ENCODE assay signal across 14 cellular contexts in the genomic region with DNA sequence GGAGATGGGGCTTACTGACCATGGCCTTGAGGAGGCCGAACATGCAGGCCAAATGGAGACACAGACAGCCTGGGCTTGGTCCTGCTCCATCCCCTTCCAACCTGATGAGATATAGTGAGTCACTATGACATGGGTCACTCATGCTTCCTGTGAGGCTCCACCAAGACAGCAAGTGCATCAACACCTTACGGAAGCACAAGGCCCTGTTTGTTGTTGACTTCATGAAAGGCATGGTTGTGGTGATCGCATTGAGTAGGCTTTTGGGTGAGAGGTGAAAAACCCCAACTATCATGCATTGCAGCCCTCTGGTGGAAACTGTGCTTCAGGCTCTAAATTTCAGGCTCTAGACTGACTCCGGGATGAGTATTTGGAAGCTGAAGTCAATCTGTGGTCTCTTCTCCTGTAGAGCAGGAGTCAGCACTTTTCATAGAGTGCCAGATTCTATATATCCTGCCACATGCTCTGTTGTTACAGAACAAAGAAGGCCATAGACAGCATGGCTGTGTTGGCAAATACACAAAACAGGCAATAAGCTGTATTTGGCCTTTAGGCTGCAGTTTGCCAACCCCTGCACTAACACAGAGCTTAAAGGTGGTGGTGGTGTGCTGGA. TPM values are rescaled to one million over a fixed set of nuclear protein-coding genes. Genes with fewer than 3 reads are reported as not detected.
DNase-seq lines count a peak whose midpoint lies in the region; ATAC-seq, FAIRE-seq and TF ChIP-seq lines count a peak whose summit lies in the region.
"Had no signal": no experiment of that assay in that cellular context is flagged by ENCODE, and none has a peak within 500 bp of the region (broad histone marks: within the 10 kb centered on the region; RNA-seq: fewer than 3 reads in every experiment).

No MANE protein-coding gene starts in this region.

- H3K27me3 ChIP-seq in bronchial epithelial cell (ENCODE audit: control insufficient read depth, insufficient read depth, low read length) (no peaks in the 10 kb centered on the region), transverse colon (no peaks in the 10 kb centered on the region)
- H3K27me3 ChIP-seq: BE2C had no signal

- no peak for DNase-seq in activated naive CD8-positive, alpha-beta T cell treated with anti-CD3 and anti-CD28 coated beads, Interleukin-2, amount 10 ng/mL, durations not matched to agents 7 days and 5 days
- DNase-seq in activated naive CD8-positive, alpha-beta T cell treated with anti-CD3 and anti-CD28 coated beads for 36 hours: no peak
- DNase-seq in NCI-H226: peak; percentile 18
- DNase-seq in bronchial epithelial cell (ENCODE audit: low read depth): peak; percentile 90
- DNase-seq in stimulated activated naive CD8-positive, alpha-beta T cell treated with anti-CD3 and anti-CD28 coated beads, Interleukin-15, Interleukin-2, amounts not matched to agents 100 U/mL and 50 U/mL, for 24 hours: no peak
- no peak for DNase-seq in transverse colon
- DNase-seq in activated CD4-positive, CD25-positive, alpha-beta regulatory T cell treated with anti-CD3 and anti-CD28 coated beads, Interleukin-2, amount 50 U/mL, for 72 hours: no peak
- DNase-seq in cardiac septum (ENCODE audit: low spot score): no peak
- DNase-seq: BE2C; erythroblast; KBM-7; stimulated activated naive B cell treated with anti-CD40 and anti-IgM and Interleukin-4, amounts not matched to agents 10 μg/mL and 1 μg/mL and 100 μg/mL, for 72 hours had no signal

- POLR2A ChIA-PET in activated naive CD8-positive, alpha-beta T cell treated with anti-CD3 and anti-CD28 coated beads, Interleukin-2, amount 10 ng/mL, durations not matched to agents 7 days and 5 days (lab: Charles Lee): no interaction called here

- TF ChIP-seq EP300 in transverse colon (IDR thresholded peaks at IDR 0.05; ENCODE audit: low read depth): no peak

- TF ChIP-seq CTCF in bronchial epithelial cell (IDR thresholded peaks at IDR 0.05; ENCODE audit: insufficient read depth, low read length, severe bottlenecking): no peak
- no peak for TF ChIP-seq CTCF in transverse colon (IDR thresholded peaks at IDR 0.05)

- H3K27ac ChIP-seq in transverse colon: no peak overlapping the region

- ATAC-seq in activated naive CD8-positive, alpha-beta T cell treated with anti-CD3 and anti-CD28 coated beads, Interleukin-2, amount 10 ng/mL, durations not matched to agents 7 days and 5 days (ENCODE audit: low read depth): peak; percentile 32
- ATAC-seq in stimulated activated naive CD8-positive, alpha-beta T cell treated with anti-CD3 and anti-CD28 coated beads, Interleukin-15, Interleukin-2, amounts not matched to agents 100 U/mL and 50 U/mL, for 24 hours: peak; percentile 41
- ATAC-seq: stimulated activated naive B cell treated with anti-CD40 and anti-IgM and Interleukin-4, amounts not matched to agents 10 μg/mL and 1 μg/mL and 100 μg/mL, for 72 hours had no signal

- no peaks in the 10 kb centered on the region for H3K9me3 Mint-ChIP-seq in activated naive CD8-positive, alpha-beta T cell treated with anti-CD3 and anti-CD28 coated beads, Interleukin-2, amount 10 ng/mL, durations not matched to agents 7 days and 5 days
- H3K9me3 Mint-ChIP-seq in activated naive CD8-positive, alpha-beta T cell treated with anti-CD3 and anti-CD28 coated beads for 36 hours: no peaks in the 10 kb centered on the region

- no peaks in the 10 kb centered on the region for H3K36me3 Mint-ChIP-seq in activated naive CD8-positive, alpha-beta T cell treated with anti-CD3 and anti-CD28 coated beads, Interleukin-2, amount 10 ng/mL, durations not matched to agents 7 days and 5 days
- H3K36me3 Mint-ChIP-seq in activated naive CD8-positive, alpha-beta T cell treated with anti-CD3 and anti-CD28 coated beads for 36 hours: no peaks in the 10 kb centered on the region
- H3K36me3 Mint-ChIP-seq: brain; stimulated activated naive B cell treated with anti-CD40 and anti-IgM and Interleukin-4, amounts not matched to agents 10 μg/mL and 1 μg/mL and 100 μg/mL, for 72 hours had no signal

- WGBS in transverse colon (ENCODE audit: low coverage in 1 of 2), 2 donors: 50 to 60% methylated on average over 1 to 4 of the region's 4 CpGs

- no peak overlapping the region for H3K4me3 Mint-ChIP-seq in activated naive CD8-positive, alpha-beta T cell treated with anti-CD3 and anti-CD28 coated beads, Interleukin-2, amount 10 ng/mL, durations not matched to agents 7 days and 5 days
- no peak overlapping the region for H3K4me3 Mint-ChIP-seq in activated naive CD8-positive, alpha-beta T cell treated with anti-CD3 and anti-CD28 coated beads for 36 hours
- H3K4me3 Mint-ChIP-seq: brain; stimulated activated naive B cell treated with anti-CD40 and anti-IgM and Interleukin-4, amounts not matched to agents 10 μg/mL and 1 μg/mL and 100 μg/mL, for 72 hours had no signal

- FAIRE-seq in bronchial epithelial cell (lab: Jason Lieb, UNC): peak; percentile 93

- no peak for TF ChIP-seq POLR2A in transverse colon (IDR thresholded peaks at IDR 0.05)

- H3K36me3 ChIP-seq in bronchial epithelial cell (ENCODE audit: control insufficient read depth, insufficient read depth, low read length) (no peaks in the 10 kb centered on the region), transverse colon (no peaks in the 10 kb centered on the region)
- H3K36me3 ChIP-seq: BE2C had no signal

- no peak overlapping the region for H3K4me3 ChIP-seq in bronchial epithelial cell (ENCODE audit: low read depth, low read length)
- no peak overlapping the region for H3K4me3 ChIP-seq in transverse colon

- no peaks in the 10 kb centered on the region for H3K9me3 ChIP-seq in transverse colon
- H3K9me3 ChIP-seq: BE2C had no signal

- intact Hi-C loops in transverse colon (cut with DNase I; ENCODE audit: low total_unique reads) (no loop called here), cardiac septum (cut with DNase I) (no loop called here)

- H3K4me1 Mint-ChIP-seq in activated naive CD8-positive, alpha-beta T cell treated with anti-CD3 and anti-CD28 coated beads, Interleukin-2, amount 10 ng/mL, durations not matched to agents 7 days and 5 days: no peaks in the 10 kb centered on the region
- H3K4me1 Mint-ChIP-seq in activated naive CD8-positive, alpha-beta T cell treated with anti-CD3 and anti-CD28 coated beads for 36 hours: peaks cover 16% of the 10 kb centered on the region
- H3K4me1 Mint-ChIP-seq: brain had no signal

- peaks cover 0 to 30% (median 17%) of the 10 kb centered on the region in 4 donors for H3K4me1 ChIP-seq in transverse colon
- H3K4me1 ChIP-seq: BE2C had no signal

- in situ Hi-C loops in transverse colon (cut with MboI; ENCODE audit: low pct_ligation_motif_present in 1 of 4, low pct_unique_long_range_greater_than_20kb in 1 of 4, low sequenced_read_pairs in 3 of 4): no loop called here

- peaks cover 4% of the 10 kb centered on the region for H3K27me3 Mint-ChIP-seq in activated naive CD8-positive, alpha-beta T cell treated with anti-CD3 and anti-CD28 coated beads, Interleukin-2, amount 10 ng/mL, durations not matched to agents 7 days and 5 days
- no peaks in the 10 kb centered on the region for H3K27me3 Mint-ChIP-seq in activated naive CD8-positive, alpha-beta T cell treated with anti-CD3 and anti-CD28 coated beads for 36 hours
- H3K27me3 Mint-ChIP-seq: stimulated activated naive B cell treated with anti-CD40 and anti-IgM and Interleukin-4, amounts not matched to agents 10 μg/mL and 1 μg/mL and 100 μg/mL, for 72 hours had no signal

- no peak overlapping the region for H3K27ac Mint-ChIP-seq in activated naive CD8-positive, alpha-beta T cell treated with anti-CD3 and anti-CD28 coated beads, Interleukin-2, amount 10 ng/mL, durations not matched to agents 7 days and 5 days
- H3K27ac Mint-ChIP-seq in activated naive CD8-positive, alpha-beta T cell treated with anti-CD3 and anti-CD28 coated beads for 36 hours: no peak overlapping the region
- H3K27ac Mint-ChIP-seq: brain; stimulated activated naive B cell treated with anti-CD40 and anti-IgM and Interleukin-4, amounts not matched to agents 10 μg/mL and 1 μg/mL and 100 μg/mL, for 72 hours had no signal

RNA-seq across cellular contexts. Expression of gene IL37, which starts 10.1 kb away (rescaled TPM):
- not detected for total RNA-seq in activated naive CD8-positive, alpha-beta T cell treated with anti-CD3 and anti-CD28 coated beads, Interleukin-2, amount 10 ng/mL, durations not matched to agents 7 days and 5 days
- total RNA-seq in activated naive CD8-positive, alpha-beta T cell treated with anti-CD3 and anti-CD28 coated beads for 36 hours: not detected
- total RNA-seq in bronchial epithelial cell: not detected in 2 replicates
- total RNA-seq in transverse colon: 1 to 10 TPM in 2 of 4 donors, not detected in 2; 1.1 to 2.6 TPM
- not detected for total RNA-seq in cardiac septum
- total RNA-seq: G401 had no signal

RNA-seq across cellular contexts. Expression of gene IL36G, which starts 56.8 kb away (rescaled TPM):
- total RNA-seq in activated naive CD8-positive, alpha-beta T cell treated with anti-CD3 and anti-CD28 coated beads, Interleukin-2, amount 10 ng/mL, durations not matched to agents 7 days and 5 days: not detected
- not detected for total RNA-seq in activated naive CD8-positive, alpha-beta T cell treated with anti-CD3 and anti-CD28 coated beads for 36 hours
- total RNA-seq in bronchial epithelial cell (0.51 TPM in 1 of 2 replicates, not detected in the other), transverse colon (1 to 10 TPM in 1 of 4 donors, not detected in 3; 2.8 TPM), cardiac septum (not detected)
- total RNA-seq: G401 had no signal

Comparison
In these comparisons a context has a peak if more than half of its experiments do, and no peak if none do; other contexts are left out.
1. DNase-seq: peak in NCI-H226 (single experiment) and bronchial epithelial cell (single experiment); none in activated naive CD8-positive, alpha-beta T cell treated with anti-CD3 and anti-CD28 coated beads, Interleukin-2, amount 10 ng/mL, durations not matched to agents 7 days and 5 days (single experiment), activated naive CD8-positive, alpha-beta T cell treated with anti-CD3 and anti-CD28 coated beads for 36 hours (single experiment), stimulated activated naive CD8-positive, alpha-beta T cell treated with anti-CD3 and anti-CD28 coated beads, Interleukin-15, Interleukin-2, amounts not matched to agents 100 U/mL and 50 U/mL, for 24 hours (single experiment), transverse colon (single experiment), activated CD4-positive, CD25-positive, alpha-beta regulatory T cell treated with anti-CD3 and anti-CD28 coated beads, Interleukin-2, amount 50 U/mL, for 72 hours (single experiment) and cardiac septum (single experiment).